In the genomic region with DNA sequence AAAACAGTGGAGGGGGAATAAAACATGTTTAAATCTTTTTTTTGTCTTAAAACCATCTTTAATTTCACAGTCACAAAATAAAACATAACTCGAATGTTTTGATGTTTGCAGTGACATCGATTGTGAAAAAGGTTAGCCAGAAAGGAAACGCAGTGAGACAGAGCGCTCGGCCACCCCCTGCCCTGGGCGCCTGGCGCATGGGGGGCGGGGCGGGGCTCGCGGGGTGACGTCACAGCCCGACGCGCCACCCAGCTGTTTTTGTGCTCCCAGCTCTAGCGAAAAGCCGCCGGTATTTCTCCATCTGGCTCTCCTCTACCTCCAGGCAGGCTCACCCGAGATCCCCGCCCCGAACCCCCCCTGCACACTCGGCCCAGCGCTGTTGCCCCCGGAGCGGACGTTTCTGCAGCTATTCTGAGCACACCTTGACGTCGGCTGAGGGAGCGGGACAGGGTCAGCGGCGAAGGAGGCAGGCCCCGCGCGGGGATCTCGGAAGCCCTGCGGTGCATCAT, we compare ENCODE assay signal across 1 cellular context.
TF ChIP-seq lines count a peak whose summit lies in the region.

GABARAPL1 (plus strand) TSS at position 255 of the 509 bp plus-strand sequence; CDS start at position 508, 253 bp downstream.

TF ChIP-seq in A549, 52 proteins besides CTCF, POLR2A, EP300 and RAD21 (continued from another document):
- TF ChIP-seq E2F6 (IDR thresholded peaks at IDR 0.05; ENCODE audit: borderline replicate concordance, low read depth), result peak; percentile 37; the same call in 1 of the 2 replicates
- no peak for TF ChIP-seq CHD4 (IDR thresholded peaks at IDR 0.05; ENCODE audit: borderline replicate concordance)
- no peak for TF ChIP-seq MAFK (IDR thresholded peaks at IDR 0.05; ENCODE audit: partially characterized antibody)
- TF ChIP-seq, protein P1, sequence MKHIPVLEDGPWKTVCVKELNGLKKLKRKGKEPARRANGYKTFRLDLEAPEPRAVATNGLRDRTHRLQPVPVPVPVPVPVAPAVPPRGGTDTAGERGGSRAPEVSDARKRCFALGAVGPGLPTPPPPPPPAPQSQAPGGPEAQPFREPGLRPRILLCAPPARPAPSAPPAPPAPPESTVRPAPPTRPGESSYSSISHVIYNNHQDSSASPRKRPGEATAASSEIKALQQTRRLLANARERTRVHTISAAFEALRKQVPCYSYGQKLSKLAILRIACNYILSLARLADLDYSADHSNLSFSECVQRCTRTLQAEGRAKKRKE (CRISPR knock-in tag; IDR thresholded peaks at IDR 0.05; ENCODE audit: low read depth), result no peak
- TF ChIP-seq MYC (IDR thresholded peaks at IDR 0.05; ENCODE audit: borderline replicate concordance, low read length), result peak; percentile 44
- TF ChIP-seq ZNF302 (CRISPR knock-in tag; IDR thresholded peaks at IDR 0.05), result no peak
- TF ChIP-seq NFE2L2 (conservative IDR thresholded peaks at IDR 0.05; ENCODE audit: low read length), result no peak
- TF ChIP-seq RCOR1 (IDR thresholded peaks at IDR 0.05; ENCODE audit: low read depth, low read length), result no peak
- TF ChIP-seq EHF (CRISPR knock-in tag; IDR thresholded peaks at IDR 0.05), result no peak
- TF ChIP-seq CHD2 (IDR thresholded peaks at IDR 0.05; ENCODE audit: low read length, partially characterized antibody), result peak; percentile 53
- TF ChIP-seq POLR2AphosphoS2 (conservative IDR thresholded peaks at IDR 0.05; ENCODE audit: low read length), result no peak
- TF ChIP-seq NPAS2 (CRISPR knock-in tag; IDR thresholded peaks at IDR 0.05; ENCODE audit: borderline replicate concordance), result no peak
- TF ChIP-seq RNF2 (IDR thresholded peaks at IDR 0.05; ENCODE audit: borderline replicate concordance, low read depth), result no peak
- TF ChIP-seq TP53 (CRISPR knock-in tag; IDR thresholded peaks at IDR 0.05), result no peak
- TF ChIP-seq GATA3 (IDR thresholded peaks at IDR 0.05; ENCODE audit: borderline replicate concordance), result no peak
- no peak for TF ChIP-seq BHLHE40 (IDR thresholded peaks at IDR 0.05; ENCODE audit: low read depth, low read length)
- no peak for TF ChIP-seq JUNB (IDR thresholded peaks at IDR 0.05)
- TF ChIP-seq REST (IDR thresholded peaks at IDR 0.05), result no peak
- no peak for TF ChIP-seq NR3C1 (IDR thresholded peaks at IDR 0.05)
- TF ChIP-seq BCL3 (IDR thresholded peaks at IDR 0.05), result no peak
- TF ChIP-seq, protein P2, sequence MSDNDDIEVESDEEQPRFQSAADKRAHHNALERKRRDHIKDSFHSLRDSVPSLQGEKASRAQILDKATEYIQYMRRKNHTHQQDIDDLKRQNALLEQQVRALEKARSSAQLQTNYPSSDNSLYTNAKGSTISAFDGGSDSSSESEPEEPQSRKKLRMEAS (IDR thresholded peaks at IDR 0.05), result peak; percentile 22; the same call in 1 of the 2 replicates
- no peak for TF ChIP-seq HOXB13 (CRISPR knock-in tag; IDR thresholded peaks at IDR 0.05; ENCODE audit: low read depth)
- no peak for TF ChIP-seq HOXB5 (CRISPR knock-in tag; IDR thresholded peaks at IDR 0.05)
- 0 out of 2 replicates have a peak, but pooled peaks have one; percentile 24 for TF ChIP-seq FOXS1 (CRISPR knock-in tag; IDR thresholded peaks at IDR 0.05)
- TF ChIP-seq HEYL (CRISPR knock-in tag; IDR thresholded peaks at IDR 0.05), result no peak
- TF ChIP-seq PHF8 (IDR thresholded peaks at IDR 0.05; ENCODE audit: borderline replicate concordance, low read depth), result 0 out of 2 replicates have a peak, but pooled peaks have one; percentile 69
- no peak for TF ChIP-seq KDM5A (IDR thresholded peaks at IDR 0.05)
- TF ChIP-seq, protein P3, sequence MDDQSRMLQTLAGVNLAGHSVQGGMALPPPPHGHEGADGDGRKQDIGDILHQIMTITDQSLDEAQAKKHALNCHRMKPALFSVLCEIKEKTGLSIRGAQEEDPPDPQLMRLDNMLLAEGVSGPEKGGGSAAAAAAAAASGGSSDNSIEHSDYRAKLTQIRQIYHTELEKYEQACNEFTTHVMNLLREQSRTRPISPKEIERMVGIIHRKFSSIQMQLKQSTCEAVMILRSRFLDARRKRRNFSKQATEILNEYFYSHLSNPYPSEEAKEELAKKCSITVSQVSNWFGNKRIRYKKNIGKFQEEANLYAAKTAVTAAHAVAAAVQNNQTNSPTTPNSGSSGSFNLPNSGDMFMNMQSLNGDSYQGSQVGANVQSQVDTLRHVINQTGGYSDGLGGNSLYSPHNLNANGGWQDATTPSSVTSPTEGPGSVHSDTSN (IDR thresholded peaks at IDR 0.05), result peak; percentile 72; the same call in 1 of the 2 replicates
- TF ChIP-seq ZSCAN20 (CRISPR knock-in tag; IDR thresholded peaks at IDR 0.05), result no peak
- TF ChIP-seq ZC3H11A (IDR thresholded peaks at IDR 0.05), result no peak
- TF ChIP-seq FOSL2 (IDR thresholded peaks at IDR 0.05), result no peak
- peak; percentile 51 for TF ChIP-seq FOSL2 (CRISPR knock-in tag; IDR thresholded peaks at IDR 0.05)
- TF ChIP-seq KDM1A (IDR thresholded peaks at IDR 0.05; ENCODE audit: low read depth), result no peak
- no peak for TF ChIP-seq TFCP2L1 (CRISPR knock-in tag; IDR thresholded peaks at IDR 0.05)
- TF ChIP-seq JUN (IDR thresholded peaks at IDR 0.05), result peak in 1 of 2 experiments; percentile 25; a peak in 1 of 5 replicates
- no peak for TF ChIP-seq EHMT2 (IDR thresholded peaks at IDR 0.05; ENCODE audit: low read depth)
- TF ChIP-seq HDAC2 (IDR thresholded peaks at IDR 0.05), result no peak
